ENCODE assay signal across 7 cellular contexts in genomic region chr17:12947047-12947446, GRCh38.
"Had no signal": no experiment of that assay in that cellular context is flagged by ENCODE, and none has a peak within 500 bp of the region (broad histone marks: within the 10 kb centered on the region; RNA-seq: fewer than 3 reads in every experiment).

No MANE protein-coding gene starts in this region.

- H3K9me3 Mint-ChIP-seq: GM23338, H9, HFFc6 had no signal

- H3K4me1 Mint-ChIP-seq: GM23338, H9 had no signal

- DNase-seq: GM23248, GOT3, H7, H9, HCEC 1CT, HFFc6 had no signal

- H3K27ac Mint-ChIP-seq: GM23338, HFFc6 had no signal

- H3K4me3 Mint-ChIP-seq: GM23338, H9, HFFc6 had no signal
